ENCODE assay signal across 1 cellular context in genomic region chr12:1531654-1532366, GRCh38.
TF ChIP-seq lines count a peak whose summit lies in the region.

No MANE protein-coding gene starts in this region.

TF ChIP-seq in H1, 55 proteins besides CTCF, POLR2A, EP300 and RAD21 (continued from another document):
- TF ChIP-seq RNF2 (IDR thresholded peaks at IDR 0.05; ENCODE audit: borderline replicate concordance, low read depth, low read length, missing control alignments, poor library complexity, severe bottlenecking), result peak; percentile 74
